1 cellular context compared by ENCODE assay signal in the genomic region with DNA sequence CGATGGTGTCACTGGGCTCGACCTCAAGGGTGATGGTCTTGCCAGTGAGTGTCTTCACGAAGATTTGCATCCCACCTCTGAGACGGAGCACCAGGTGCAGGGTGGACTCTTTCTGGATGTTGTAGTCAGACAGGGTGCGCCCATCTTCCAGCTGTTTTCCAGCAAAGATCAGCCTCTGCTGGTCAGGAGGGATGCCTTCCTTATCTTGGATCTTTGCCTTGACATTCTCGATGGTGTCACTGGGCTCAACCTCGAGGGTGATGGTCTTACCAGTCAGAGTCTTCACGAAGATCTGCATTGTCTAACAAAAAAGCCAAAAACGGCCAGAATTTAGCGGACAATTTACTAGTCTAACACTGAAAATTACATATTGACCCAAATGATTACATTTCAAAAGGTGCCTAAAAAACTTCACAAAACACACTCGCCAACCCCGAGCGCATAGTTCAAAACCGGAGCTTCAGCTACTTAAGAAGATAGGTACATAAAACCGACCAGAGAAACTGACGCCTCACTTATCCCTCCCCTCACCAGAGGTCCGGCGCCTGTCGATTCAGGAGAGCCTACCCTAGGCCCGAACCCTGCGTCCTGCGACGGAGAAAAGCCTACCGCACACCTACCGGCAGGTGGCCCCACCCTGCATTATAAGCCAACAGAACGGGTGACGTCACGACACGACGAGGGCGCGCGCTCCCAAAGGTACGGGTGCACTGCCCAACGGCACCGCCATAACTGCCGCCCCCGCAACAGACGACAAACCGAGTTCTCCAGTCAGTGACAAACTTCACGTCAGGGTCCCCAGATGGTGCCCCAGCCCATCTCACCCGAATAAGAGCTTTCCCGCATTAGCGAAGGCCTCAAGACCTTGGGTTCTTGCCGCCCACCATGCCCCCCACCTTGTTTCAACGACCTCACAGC.
TF ChIP-seq lines count a peak whose summit lies in the region.

No MANE protein-coding gene starts in this region.

TF ChIP-seq in HepG2, 621 proteins besides CTCF, POLR2A, EP300 and RAD21 (continued from another document and continues in another):
- TF ChIP-seq ZNF142 (CRISPR knock-in tag; IDR thresholded peaks at IDR 0.05) (no peak; the same call in 1 of the 2 replicates), ZBTB14 (CRISPR knock-in tag; IDR thresholded peaks at IDR 0.05) (peak; percentile 76; the same call in 1 of the 2 replicates), KLF15 (CRISPR knock-in tag; IDR thresholded peaks at IDR 0.05; ENCODE audit: borderline replicate concordance) (peak; percentile 17; the same call in 1 of the 2 replicates), CREB1 (IDR thresholded peaks at IDR 0.05) (peak; percentile 99), CREB1 (CRISPR knock-in tag; IDR thresholded peaks at IDR 0.05) (no peak; the same call in 1 of the 2 replicates), SKIL (CRISPR knock-in tag; IDR thresholded peaks at IDR 0.05; ENCODE audit: borderline replicate concordance) (0 out of 2 replicates have a peak, but pooled peaks have one; percentile 15), ZNF264 (CRISPR knock-in tag; IDR thresholded peaks at IDR 0.05) (0 out of 2 replicates have a peak, but pooled peaks have one; percentile 4), RARG (CRISPR knock-in tag; IDR thresholded peaks at IDR 0.05; ENCODE audit: low read depth) (no peak), AKAP8 (CRISPR knock-in tag; IDR thresholded peaks at IDR 0.05) (peak; percentile 76), ZNF589 (CRISPR knock-in tag; conservative IDR thresholded peaks at IDR 0.05) (peak; percentile 54; the same call in 1 of the 2 replicates), CEBPG (CRISPR knock-in tag; IDR thresholded peaks at IDR 0.05) (no peak), SALL2 (CRISPR knock-in tag; IDR thresholded peaks at IDR 0.05) (peak; percentile 4; the same call in 1 of the 2 replicates), ZMYM2 (CRISPR knock-in tag; IDR thresholded peaks at IDR 0.05) (no peak), MTF1 (CRISPR knock-in tag; IDR thresholded peaks at IDR 0.05) (no peak), TFDP1 (CRISPR knock-in tag; IDR thresholded peaks at IDR 0.05; ENCODE audit: borderline replicate concordance) (peak; percentile 33; the same call in 1 of the 2 replicates), ZNF256 (CRISPR knock-in tag; conservative IDR thresholded peaks at IDR 0.05) (no peak), BRCA1 (CRISPR knock-in tag; IDR thresholded peaks at IDR 0.05) (0 out of 2 replicates have a peak, but pooled peaks have one; percentile 23), SMC3 (IDR thresholded peaks at IDR 0.05; ENCODE audit: low read length) (no peak), HNRNPLL (IDR thresholded peaks at IDR 0.05; ENCODE audit: low read depth, low read length, poor library complexity, severe bottlenecking) (no peak), JUND (CRISPR knock-in tag; IDR thresholded peaks at IDR 0.05) (0 out of 2 replicates have a peak, but pooled peaks have one; percentile 27), HOXA9 (CRISPR knock-in tag; IDR thresholded peaks at IDR 0.05; ENCODE audit: borderline replicate concordance) (no peak; the same call in 1 of the 2 replicates), BCL6 (CRISPR knock-in tag; IDR thresholded peaks at IDR 0.05) (no peak), CREM (IDR thresholded peaks at IDR 0.05) (peak; percentile 61; the same call in 1 of the 2 replicates), CREM (CRISPR knock-in tag; IDR thresholded peaks at IDR 0.05) (peak; percentile 57), NFE2L2 (IDR thresholded peaks at IDR 0.05; ENCODE audit: low read length) (no peak), AGO2 (optimal IDR thresholded peaks at IDR 0.05; ENCODE audit: low read depth, low read length) (no peak)
- TF ChIP-seq, protein P1, sequence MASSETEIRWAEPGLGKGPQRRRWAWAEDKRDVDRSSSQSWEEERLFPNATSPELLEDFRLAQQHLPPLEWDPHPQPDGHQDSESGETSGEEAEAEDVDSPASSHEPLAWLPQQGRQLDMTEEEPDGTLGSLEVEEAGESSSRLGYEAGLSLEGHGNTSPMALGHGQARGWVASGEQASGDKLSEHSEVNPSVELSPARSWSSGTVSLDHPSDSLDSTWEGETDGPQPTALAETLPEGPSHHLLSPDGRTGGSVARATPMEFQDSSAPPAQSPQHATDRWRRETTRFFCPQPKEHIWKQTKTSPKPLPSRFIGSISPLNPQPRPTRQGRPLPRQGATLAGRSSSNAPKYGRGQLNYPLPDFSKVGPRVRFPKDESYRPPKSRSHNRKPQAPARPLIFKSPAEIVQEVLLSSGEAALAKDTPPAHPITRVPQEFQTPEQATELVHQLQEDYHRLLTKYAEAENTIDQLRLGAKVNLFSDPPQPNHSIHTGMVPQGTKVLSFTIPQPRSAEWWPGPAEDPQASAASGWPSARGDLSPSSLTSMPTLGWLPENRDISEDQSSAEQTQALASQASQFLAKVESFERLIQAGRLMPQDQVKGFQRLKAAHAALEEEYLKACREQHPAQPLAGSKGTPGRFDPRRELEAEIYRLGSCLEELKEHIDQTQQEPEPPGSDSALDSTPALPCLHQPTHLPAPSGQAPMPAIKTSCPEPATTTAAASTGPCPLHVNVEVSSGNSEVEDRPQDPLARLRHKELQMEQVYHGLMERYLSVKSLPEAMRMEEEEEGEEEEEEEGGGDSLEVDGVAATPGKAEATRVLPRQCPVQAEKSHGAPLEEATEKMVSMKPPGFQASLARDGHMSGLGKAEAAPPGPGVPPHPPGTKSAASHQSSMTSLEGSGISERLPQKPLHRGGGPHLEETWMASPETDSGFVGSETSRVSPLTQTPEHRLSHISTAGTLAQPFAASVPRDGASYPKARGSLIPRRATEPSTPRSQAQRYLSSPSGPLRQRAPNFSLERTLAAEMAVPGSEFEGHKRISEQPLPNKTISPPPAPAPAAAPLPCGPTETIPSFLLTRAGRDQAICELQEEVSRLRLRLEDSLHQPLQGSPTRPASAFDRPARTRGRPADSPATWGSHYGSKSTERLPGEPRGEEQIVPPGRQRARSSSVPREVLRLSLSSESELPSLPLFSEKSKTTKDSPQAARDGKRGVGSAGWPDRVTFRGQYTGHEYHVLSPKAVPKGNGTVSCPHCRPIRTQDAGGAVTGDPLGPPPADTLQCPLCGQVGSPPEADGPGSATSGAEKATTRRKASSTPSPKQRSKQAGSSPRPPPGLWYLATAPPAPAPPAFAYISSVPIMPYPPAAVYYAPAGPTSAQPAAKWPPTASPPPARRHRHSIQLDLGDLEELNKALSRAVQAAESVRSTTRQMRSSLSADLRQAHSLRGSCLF (CRISPR knock-in tag; IDR thresholded peaks at IDR 0.05; ENCODE audit: borderline replicate concordance): peak; percentile 83
- TF ChIP-seq, protein P2, sequence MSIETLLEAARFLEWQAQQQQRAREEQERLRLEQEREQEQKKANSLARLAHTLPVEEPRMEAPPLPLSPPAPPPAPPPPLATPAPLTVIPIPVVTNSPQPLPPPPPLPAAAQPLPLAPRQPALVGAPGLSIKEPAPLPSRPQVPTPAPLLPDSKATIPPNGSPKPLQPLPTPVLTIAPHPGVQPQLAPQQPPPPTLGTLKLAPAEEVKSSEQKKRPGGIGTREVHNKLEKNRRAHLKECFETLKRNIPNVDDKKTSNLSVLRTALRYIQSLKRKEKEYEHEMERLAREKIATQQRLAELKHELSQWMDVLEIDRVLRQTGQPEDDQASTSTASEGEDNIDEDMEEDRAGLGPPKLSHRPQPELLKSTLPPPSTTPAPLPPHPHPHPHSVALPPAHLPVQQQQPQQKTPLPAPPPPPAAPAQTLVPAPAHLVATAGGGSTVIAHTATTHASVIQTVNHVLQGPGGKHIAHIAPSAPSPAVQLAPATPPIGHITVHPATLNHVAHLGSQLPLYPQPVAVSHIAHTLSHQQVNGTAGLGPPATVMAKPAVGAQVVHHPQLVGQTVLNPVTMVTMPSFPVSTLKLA (IDR thresholded peaks at IDR 0.05): no peak
- TF ChIP-seq, protein P3, sequence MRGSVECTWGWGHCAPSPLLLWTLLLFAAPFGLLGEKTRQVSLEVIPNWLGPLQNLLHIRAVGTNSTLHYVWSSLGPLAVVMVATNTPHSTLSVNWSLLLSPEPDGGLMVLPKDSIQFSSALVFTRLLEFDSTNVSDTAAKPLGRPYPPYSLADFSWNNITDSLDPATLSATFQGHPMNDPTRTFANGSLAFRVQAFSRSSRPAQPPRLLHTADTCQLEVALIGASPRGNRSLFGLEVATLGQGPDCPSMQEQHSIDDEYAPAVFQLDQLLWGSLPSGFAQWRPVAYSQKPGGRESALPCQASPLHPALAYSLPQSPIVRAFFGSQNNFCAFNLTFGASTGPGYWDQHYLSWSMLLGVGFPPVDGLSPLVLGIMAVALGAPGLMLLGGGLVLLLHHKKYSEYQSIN (CRISPR knock-in tag; IDR thresholded peaks at IDR 0.05; ENCODE audit: borderline replicate concordance): no peak
- TF ChIP-seq, protein P4, sequence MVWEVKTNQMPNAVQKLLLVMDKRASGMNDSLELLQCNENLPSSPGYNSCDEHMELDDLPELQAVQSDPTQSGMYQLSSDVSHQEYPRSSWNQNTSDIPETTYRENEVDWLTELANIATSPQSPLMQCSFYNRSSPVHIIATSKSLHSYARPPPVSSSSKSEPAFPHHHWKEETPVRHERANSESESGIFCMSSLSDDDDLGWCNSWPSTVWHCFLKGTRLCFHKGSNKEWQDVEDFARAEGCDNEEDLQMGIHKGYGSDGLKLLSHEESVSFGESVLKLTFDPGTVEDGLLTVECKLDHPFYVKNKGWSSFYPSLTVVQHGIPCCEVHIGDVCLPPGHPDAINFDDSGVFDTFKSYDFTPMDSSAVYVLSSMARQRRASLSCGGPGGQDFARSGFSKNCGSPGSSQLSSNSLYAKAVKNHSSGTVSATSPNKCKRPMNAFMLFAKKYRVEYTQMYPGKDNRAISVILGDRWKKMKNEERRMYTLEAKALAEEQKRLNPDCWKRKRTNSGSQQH (CRISPR knock-in tag; IDR thresholded peaks at IDR 0.05; ENCODE audit: low read depth): no peak; the same call in 1 of the 2 replicates
